8 cellular contexts compared by ENCODE assay signal in genomic region chr17:7912927-7913524, GRCh38. TPM values are rescaled to one million over a fixed set of nuclear protein-coding genes. Genes with fewer than 3 reads are reported as not detected.
DNase-seq lines count a peak whose midpoint lies in the region; ATAC-seq, FAIRE-seq and TF ChIP-seq lines count a peak whose summit lies in the region.

No MANE protein-coding gene starts in this region.

- peak; percentile 57 for FAIRE-seq in RCC 7860 (lab: Jason Lieb, UNC)
- peak; percentile 90 for FAIRE-seq in K562 (lab: Jason Lieb, UNC)

- H3K4me3 Mint-ChIP-seq in stimulated activated naive CD8-positive, alpha-beta T cell treated with anti-CD3 and anti-CD28 coated beads, Interleukin-15, Interleukin-2, amounts not matched to agents 100 ng/mL and 50 ng/mL, for 24 hours: peak overlapping the region; percentile 48

- DNase-seq in EH (ENCODE audit: low read depth) (peak; percentile 82), HuH-7 (ENCODE audit: low spot score) (peak; percentile 61), RCC 7860 (ENCODE audit: low spot score) (peak; percentile 63), K562 (ENCODE audit: extremely low read depth in 1 of 4, low spot score in 3 of 4) (peak; percentile 48 to 84 (median 50)), iris pigment epithelial cell (ENCODE audit: low read depth) (peak; percentile 78), cerebellar nuclear complex (lab: John Stamatoyannopoulos, UW) (no peak)

- peaks cover 18 to 24% of the 10 kb centered on the region in 2 experiments; a peak in 4 of 5 replicates for H3K4me1 ChIP-seq in K562 (replicated peaks in 1 of 2; ENCODE audit: control insufficient read depth in 2 of 2, insufficient read depth in 2 of 2, low read length in 2 of 2)

- no TSS peak for BruUV-seq in K562 (replicated peaks; lab: Mats Ljungman, UMichigan)

- intact Hi-C loops in K562 (cut with micrococcal nuclease): loop anchor here (1.0 to 2.0 kb wide), 3 partner anchors 75 to 144 kb away; no protein-coding TSS in a partner anchor

- CTCF ChIA-PET in K562 (lab: Yijun Ruan, JAX; ENCODE audit: low intra/inter-chr PET ratio): interaction anchor here (0.6 to 3.9 kb wide), 8 partner anchors 19 to 1084 kb away, joined by 3 to 52 read pairs (median 4); partner anchors contain the start of genes CNTROB and TRAPPC1

- peak overlapping the region; percentile 73 for H3K27ac Mint-ChIP-seq in stimulated activated naive CD8-positive, alpha-beta T cell treated with anti-CD3 and anti-CD28 coated beads, Interleukin-15, Interleukin-2, amounts not matched to agents 100 ng/mL and 50 ng/mL, for 24 hours

- TF ChIP-seq RAD21 in K562 (CRISPR knock-in tag; conservative IDR thresholded peaks at IDR 0.05 in 1 of 2, IDR thresholded peaks at IDR 0.05 in 1 of 2): peak; percentile 77 to 82

- in situ Hi-C loops in K562 (cut with MboI): loop anchor here (5.0 kb wide), 1 partner anchor 144 kb away; no protein-coding TSS in a partner anchor

- H3K27ac ChIP-seq in K562 (ENCODE audit: extremely low read depth, low read depth, low read length): no peak overlapping the region

- H3K4me2 ChIP-seq in K562 (ENCODE audit: insufficient read depth, low read length): no peak overlapping the region

- H3K27me3 ChIP-seq in K562 (ENCODE audit: control insufficient read depth in 2 of 2, insufficient read depth in 2 of 2, low read length in 2 of 2): no peaks in the 10 kb centered on the region

- no peaks in the 10 kb centered on the region for H3K27me3 Mint-ChIP-seq in stimulated activated naive CD8-positive, alpha-beta T cell treated with anti-CD3 and anti-CD28 coated beads, Interleukin-15, Interleukin-2, amounts not matched to agents 100 ng/mL and 50 ng/mL, for 24 hours

- no peaks in the 10 kb centered on the region for H4K20me1 ChIP-seq in K562 (replicated peaks; ENCODE audit: control insufficient read depth, insufficient read depth, low read length)

- no peak for TF ChIP-seq POLR2A in K562 (conservative IDR thresholded peaks at IDR 0.05)

- H3K36me3 Mint-ChIP-seq in stimulated activated naive CD8-positive, alpha-beta T cell treated with anti-CD3 and anti-CD28 coated beads, Interleukin-15, Interleukin-2, amounts not matched to agents 100 ng/mL and 50 ng/mL, for 24 hours (ENCODE audit: low read depth): peaks cover 35% of the 10 kb centered on the region

- H3K9me3 Mint-ChIP-seq in stimulated activated naive CD8-positive, alpha-beta T cell treated with anti-CD3 and anti-CD28 coated beads, Interleukin-15, Interleukin-2, amounts not matched to agents 100 ng/mL and 50 ng/mL, for 24 hours: no peaks in the 10 kb centered on the region

- H2AFZ ChIP-seq in K562 (ENCODE audit: low read depth, low read length): no peak overlapping the region

- H3K9me3 ChIP-seq in K562 (replicated peaks; ENCODE audit: control insufficient read depth, insufficient read depth, low read depth, low read length): no peaks in the 10 kb centered on the region

- no peak for TF ChIP-seq EP300 in K562 (IDR thresholded peaks at IDR 0.05; ENCODE audit: low read length)

- H3K9me1 ChIP-seq in K562 (ENCODE audit: control insufficient read depth, insufficient read depth, low read length): no peaks in the 10 kb centered on the region

- H3K4me3 ChIP-seq in K562: no peak overlapping the region

- peak; percentile 73 to 91 (median 74) for TF ChIP-seq CTCF in K562 (IDR thresholded peaks at IDR 0.05 in 2 of 3, conservative IDR thresholded peaks at IDR 0.05 in 1 of 3; ENCODE audit: insufficient read depth in 2 of 3, low read depth in 1 of 3, low read length in 3 of 3)

- peaks cover 27% of the 10 kb centered on the region; the same call in 2 of the 3 replicates for H3K36me3 ChIP-seq in K562 (ENCODE audit: control insufficient read depth, insufficient read depth, low read length)

- POLR2A ChIA-PET in K562 (lab: Yijun Ruan, JAX): interaction anchor here (0.5 to 1.4 kb wide), 6 partner anchors 13 to 144 kb away, joined by 3 to 8 read pairs (median 4); partner anchors contain the start of gene CHD3

- peaks cover 33% of the 10 kb centered on the region for H3K4me1 Mint-ChIP-seq in stimulated activated naive CD8-positive, alpha-beta T cell treated with anti-CD3 and anti-CD28 coated beads, Interleukin-15, Interleukin-2, amounts not matched to agents 100 ng/mL and 50 ng/mL, for 24 hours (ENCODE audit: low read depth)

- ATAC-seq in K562: peak; percentile 69
- no peak for ATAC-seq in HG02763 (IDR thresholded peaks at IDR 0.05; ENCODE audit: unreplicated experiment)

- no peak overlapping the region for H3K9ac ChIP-seq in K562 (ENCODE audit: insufficient read depth in 1 of 2, low read depth in 2 of 2, low read length in 2 of 2)

- WGBS in K562 (ENCODE audit: insufficient coverage, low coverage, missing lambda C conversion rate): 6% methylated on average over 2 of the region's 3 CpGs

- H3K79me2 ChIP-seq in K562 (ENCODE audit: control insufficient read depth, insufficient read depth, low read length): peaks cover 8% of the 10 kb centered on the region; the same call in 1 of the 3 replicates

RNA-seq across cellular contexts. Expression of gene RNF227, which starts 3.1 kb away (rescaled TPM):
- 2.7 and 3.7 TPM in 2 replicates for total RNA-seq in K562 (2011; cell fraction: chromatin; rRNA removed; ENCODE audit: low replicate concordance)
- total RNA-seq in K562 (2011; cell fraction: nucleolus; rRNA removed): 4.3 and 5.0 TPM in 2 replicates
- total RNA-seq in K562 (2011; cell fraction: nucleoplasm; rRNA removed): 3.4 and 7.3 TPM in 2 replicates
- 1.9 and 4.1 TPM in 2 replicates for total RNA-seq in K562 (2014; rRNA removed)
- 2.2 and 2.3 TPM in 2 replicates for total RNA-seq in K562 (2014; rRNA removed; fragmentation: Illumina TruSeq; extraction: Trizol)
- 2.1 and 2.2 TPM in 2 replicates for total RNA-seq in K562 (2015; rRNA removed; fragmentation: Illumina TruSeq; extraction: Trizol)
- total RNA-seq in K562 (2021): 2.1 and 2.3 TPM in 2 replicates
- 3.0 and 3.3 TPM in 2 replicates for polyA plus RNA-seq in K562 (2011; rRNA removed)
- polyA plus RNA-seq in K562 (2011; cell fraction: cytosol; rRNA removed): 3.0 and 4.2 TPM in 2 replicates
- polyA plus RNA-seq in K562 (2011; cell fraction: nucleus; rRNA removed): 1.7 and 1.9 TPM in 2 replicates
- polyA plus RNA-seq in K562 (2012): 1.2 and 1.4 TPM in 2 replicates
- 2.8 and 3.0 TPM in 2 replicates for polyA plus RNA-seq in K562 (2014; fragmentation: Illumina TruSeq; extraction: Trizol)
- 1 to 10 TPM; 1.1 to 1.5 TPM for polyA plus RNA-seq in K562 (2014; fragmentation: Nextera tagmentation; extraction: Ambion mirVana)
- 4.7 and 6.7 TPM in 2 replicates for polyA plus RNA-seq in K562 (2014; rRNA removed)
- polyA minus RNA-seq in K562 (2011; rRNA and poly(A)+ RNA removed): 0.75 and 1.2 TPM in 2 replicates
- polyA minus RNA-seq in K562 (2011; cell fraction: cytosol; rRNA and poly(A)+ RNA removed): 0.86 and 2.0 TPM in 2 replicates
- polyA minus RNA-seq in K562 (2011; cell fraction: nucleus; rRNA and poly(A)+ RNA removed): 0.81 and 1.4 TPM in 2 replicates

RNA-seq across cellular contexts. Expression of gene KCNAB3, which starts 16.6 kb away (rescaled TPM):
- 14.8 and 28.1 TPM in 2 replicates for total RNA-seq in K562 (2011; cell fraction: chromatin; rRNA removed; ENCODE audit: low replicate concordance)
- total RNA-seq in K562 (2011; cell fraction: nucleolus; rRNA removed): 13.9 and 14.7 TPM in 2 replicates
- total RNA-seq in K562 (2011; cell fraction: nucleoplasm; rRNA removed): 9.6 and 13.6 TPM in 2 replicates
- total RNA-seq in K562 (2014; rRNA removed): 0.37 and 1.3 TPM in 2 replicates
- 0.70 and 0.76 TPM in 2 replicates for total RNA-seq in K562 (2014; rRNA removed; fragmentation: Illumina TruSeq; extraction: Trizol)
- total RNA-seq in K562 (2015; rRNA removed; fragmentation: Illumina TruSeq; extraction: Trizol): 0.57 and 0.69 TPM in 2 replicates
- 1.7 and 2.5 TPM in 2 replicates for total RNA-seq in K562 (2021)
- polyA plus RNA-seq in K562 (2011; rRNA removed): 1.1 and 2.0 TPM in 2 replicates
- 0.61 and 0.74 TPM in 2 replicates for polyA plus RNA-seq in K562 (2011; cell fraction: cytosol; rRNA removed)
- 17.8 and 23.2 TPM in 2 replicates for polyA plus RNA-seq in K562 (2011; cell fraction: nucleus; rRNA removed)
- 1.8 and 4.0 TPM in 2 replicates for polyA plus RNA-seq in K562 (2012)
- polyA plus RNA-seq in K562 (2014; fragmentation: Illumina TruSeq; extraction: Trizol): 0.61 and 1.4 TPM in 2 replicates
- under 1 TPM; 0.03 to 0.17 TPM for polyA plus RNA-seq in K562 (2014; fragmentation: Nextera tagmentation; extraction: Ambion mirVana)
- polyA plus RNA-seq in K562 (2014; rRNA removed): 1.0 and 2.1 TPM in 2 replicates
- polyA minus RNA-seq in K562 (2011; rRNA and poly(A)+ RNA removed): 0.66 and 0.81 TPM in 2 replicates
- polyA minus RNA-seq in K562 (2011; cell fraction: cytosol; rRNA and poly(A)+ RNA removed): not detected in 2 replicates
- 2.7 and 3.3 TPM in 2 replicates for polyA minus RNA-seq in K562 (2011; cell fraction: nucleus; rRNA and poly(A)+ RNA removed)

RNA-seq across cellular contexts. Expression of gene TRAPPC1, which starts 18.7 kb away (rescaled TPM):
- 20.3 and 31.8 TPM in 2 replicates for total RNA-seq in K562 (2011; cell fraction: chromatin; rRNA removed; ENCODE audit: low replicate concordance)
- total RNA-seq in K562 (2011; cell fraction: nucleolus; rRNA removed): 24.6 and 25.7 TPM in 2 replicates
- total RNA-seq in K562 (2011; cell fraction: nucleoplasm; rRNA removed): 26.6 and 31.8 TPM in 2 replicates
- total RNA-seq in K562 (2014; rRNA removed): 18.3 and 21.9 TPM in 2 replicates
- total RNA-seq in K562 (2014; rRNA removed; fragmentation: Illumina TruSeq; extraction: Trizol): 11.7 and 15.4 TPM in 2 replicates
- 11.9 and 13.4 TPM in 2 replicates for total RNA-seq in K562 (2015; rRNA removed; fragmentation: Illumina TruSeq; extraction: Trizol)
- 59.2 and 64.5 TPM in 2 replicates for total RNA-seq in K562 (2021)
- polyA plus RNA-seq in K562 (2011; rRNA removed): 36.2 and 47.0 TPM in 2 replicates
- polyA plus RNA-seq in K562 (2011; cell fraction: cytosol; rRNA removed): 109 and 114 TPM in 2 replicates
- 33.4 and 42.9 TPM in 2 replicates for polyA plus RNA-seq in K562 (2011; cell fraction: nucleus; rRNA removed)
- 79.6 and 103 TPM in 2 replicates for polyA plus RNA-seq in K562 (2012)
- polyA plus RNA-seq in K562 (2014; fragmentation: Illumina TruSeq; extraction: Trizol): 79.0 and 82.8 TPM in 2 replicates
- 10 to 100 TPM; 33.2 to 39.8 TPM for polyA plus RNA-seq in K562 (2014; fragmentation: Nextera tagmentation; extraction: Ambion mirVana)
- 44.6 and 52.6 TPM in 2 replicates for polyA plus RNA-seq in K562 (2014; rRNA removed)
- 55.9 and 63.0 TPM in 2 replicates for polyA minus RNA-seq in K562 (2011; rRNA and poly(A)+ RNA removed)
- 32.4 and 38.7 TPM in 2 replicates for polyA minus RNA-seq in K562 (2011; cell fraction: cytosol; rRNA and poly(A)+ RNA removed)
- 10.9 and 14.4 TPM in 2 replicates for polyA minus RNA-seq in K562 (2011; cell fraction: nucleus; rRNA and poly(A)+ RNA removed)

RNA-seq across cellular contexts. Expression of gene CNTROB, which starts 19.0 kb away (rescaled TPM):
- 127 and 203 TPM in 2 replicates for total RNA-seq in K562 (2011; cell fraction: chromatin; rRNA removed; ENCODE audit: low replicate concordance)
- 99.0 and 106 TPM in 2 replicates for total RNA-seq in K562 (2011; cell fraction: nucleolus; rRNA removed)
- 91.2 and 111 TPM in 2 replicates for total RNA-seq in K562 (2011; cell fraction: nucleoplasm; rRNA removed)
- 20.0 and 20.7 TPM in 2 replicates for total RNA-seq in K562 (2014; rRNA removed)
- total RNA-seq in K562 (2014; rRNA removed; fragmentation: Illumina TruSeq; extraction: Trizol): 18.2 and 19.0 TPM in 2 replicates
- total RNA-seq in K562 (2015; rRNA removed; fragmentation: Illumina TruSeq; extraction: Trizol): 23.0 and 26.0 TPM in 2 replicates
- 28.9 and 33.1 TPM in 2 replicates for total RNA-seq in K562 (2021)
- 28.5 and 32.9 TPM in 2 replicates for polyA plus RNA-seq in K562 (2011; rRNA removed)
- 23.3 and 30.2 TPM in 2 replicates for polyA plus RNA-seq in K562 (2011; cell fraction: cytosol; rRNA removed)
- polyA plus RNA-seq in K562 (2011; cell fraction: nucleus; rRNA removed): 114 and 159 TPM in 2 replicates
- 29.1 and 41.4 TPM in 2 replicates for polyA plus RNA-seq in K562 (2012)
- 31.8 and 33.3 TPM in 2 replicates for polyA plus RNA-seq in K562 (2014; fragmentation: Illumina TruSeq; extraction: Trizol)
- 1 to 10 TPM; 1.9 to 2.3 TPM for polyA plus RNA-seq in K562 (2014; fragmentation: Nextera tagmentation; extraction: Ambion mirVana)
- 23.5 and 33.3 TPM in 2 replicates for polyA plus RNA-seq in K562 (2014; rRNA removed)
- 13.9 and 15.9 TPM in 2 replicates for polyA minus RNA-seq in K562 (2011; rRNA and poly(A)+ RNA removed)
- polyA minus RNA-seq in K562 (2011; cell fraction: cytosol; rRNA and poly(A)+ RNA removed): 10.6 and 12.8 TPM in 2 replicates
- polyA minus RNA-seq in K562 (2011; cell fraction: nucleus; rRNA and poly(A)+ RNA removed): 30.6 and 40.9 TPM in 2 replicates

RNA-seq across cellular contexts. Expression of gene CHD3, which starts 24.4 kb away (rescaled TPM):
- total RNA-seq in K562 (2011; cell fraction: chromatin; rRNA removed; ENCODE audit: low replicate concordance): 101 and 117 TPM in 2 replicates
- 47.2 and 48.0 TPM in 2 replicates for total RNA-seq in K562 (2011; cell fraction: nucleolus; rRNA removed)
- 69.7 and 83.1 TPM in 2 replicates for total RNA-seq in K562 (2011; cell fraction: nucleoplasm; rRNA removed)
- total RNA-seq in K562 (2014; rRNA removed): 34.8 and 36.7 TPM in 2 replicates
- 14.6 and 15.2 TPM in 2 replicates for total RNA-seq in K562 (2014; rRNA removed; fragmentation: Illumina TruSeq; extraction: Trizol)
- 19.8 and 21.2 TPM in 2 replicates for total RNA-seq in K562 (2015; rRNA removed; fragmentation: Illumina TruSeq; extraction: Trizol)
- 30.6 and 38.2 TPM in 2 replicates for total RNA-seq in K562 (2021)
- polyA plus RNA-seq in K562 (2011; rRNA removed): 12.2 and 15.7 TPM in 2 replicates
- polyA plus RNA-seq in K562 (2011; cell fraction: cytosol; rRNA removed): 16.1 and 25.2 TPM in 2 replicates
- polyA plus RNA-seq in K562 (2011; cell fraction: nucleus; rRNA removed): 70.0 and 86.2 TPM in 2 replicates
- 29.2 and 37.9 TPM in 2 replicates for polyA plus RNA-seq in K562 (2012)
- polyA plus RNA-seq in K562 (2014; fragmentation: Illumina TruSeq; extraction: Trizol): 24.7 and 24.8 TPM in 2 replicates
- under 1 TPM; 0.39 to 0.63 TPM for polyA plus RNA-seq in K562 (2014; fragmentation: Nextera tagmentation; extraction: Ambion mirVana)
- polyA plus RNA-seq in K562 (2014; rRNA removed): 27.8 and 33.9 TPM in 2 replicates
- polyA minus RNA-seq in K562 (2011; rRNA and poly(A)+ RNA removed): 23.8 TPM in 2 replicates
- 17.8 and 29.3 TPM in 2 replicates for polyA minus RNA-seq in K562 (2011; cell fraction: cytosol; rRNA and poly(A)+ RNA removed)
- 24.1 and 28.0 TPM in 2 replicates for polyA minus RNA-seq in K562 (2011; cell fraction: nucleus; rRNA and poly(A)+ RNA removed)

Comparison
In these comparisons a context has a peak if more than half of its experiments do, and no peak if none do; other contexts are left out.
1. DNase-seq: peak in EH (single experiment), HuH-7 (single experiment), RCC 7860 (single experiment), K562 (4 of 4) and iris pigment epithelial cell (single experiment); none in cerebellar nuclear complex (0 of 2).